1 cellular context compared by ENCODE assay signal in the genomic region with DNA sequence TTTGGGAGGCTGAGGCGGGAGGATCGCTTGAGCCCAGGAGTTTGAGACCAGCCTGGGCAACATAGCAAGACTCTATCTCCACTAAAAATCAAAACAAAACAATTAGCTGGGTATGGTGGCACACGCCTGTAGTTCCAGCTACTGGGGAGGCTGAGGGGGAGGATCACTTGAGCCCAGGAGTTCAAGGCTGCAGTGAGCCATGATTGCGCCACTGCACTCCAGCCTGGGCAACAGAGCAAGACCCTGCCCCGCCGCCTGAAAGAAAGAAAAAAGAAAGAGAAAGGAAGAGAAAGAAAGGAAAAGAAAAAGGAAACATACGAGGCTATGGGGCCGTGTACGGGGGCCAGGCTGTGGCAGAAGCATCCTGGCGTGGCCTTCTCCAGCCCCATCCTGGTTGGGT.
TF ChIP-seq lines count a peak whose summit lies in the region.

No MANE protein-coding gene starts in this region.

TF ChIP-seq in HepG2, 621 proteins besides CTCF, POLR2A, EP300 and RAD21:
- TF ChIP-seq ZNF460 (CRISPR knock-in tag; IDR thresholded peaks at IDR 0.05; ENCODE audit: borderline replicate concordance): peak; percentile 42; the same call in 1 of the 2 replicates
- 0 out of 2 replicates have a peak, but pooled peaks have one; percentile 5 for TF ChIP-seq CEBPG (CRISPR knock-in tag; IDR thresholded peaks at IDR 0.05)
- TF ChIP-seq ZNF121 (CRISPR knock-in tag; IDR thresholded peaks at IDR 0.05): peak; percentile 97
TF ChIP-seq in HepG2: peak in this region for 3; not testable (repeated sequence) for 618.
